In the genomic region with DNA sequence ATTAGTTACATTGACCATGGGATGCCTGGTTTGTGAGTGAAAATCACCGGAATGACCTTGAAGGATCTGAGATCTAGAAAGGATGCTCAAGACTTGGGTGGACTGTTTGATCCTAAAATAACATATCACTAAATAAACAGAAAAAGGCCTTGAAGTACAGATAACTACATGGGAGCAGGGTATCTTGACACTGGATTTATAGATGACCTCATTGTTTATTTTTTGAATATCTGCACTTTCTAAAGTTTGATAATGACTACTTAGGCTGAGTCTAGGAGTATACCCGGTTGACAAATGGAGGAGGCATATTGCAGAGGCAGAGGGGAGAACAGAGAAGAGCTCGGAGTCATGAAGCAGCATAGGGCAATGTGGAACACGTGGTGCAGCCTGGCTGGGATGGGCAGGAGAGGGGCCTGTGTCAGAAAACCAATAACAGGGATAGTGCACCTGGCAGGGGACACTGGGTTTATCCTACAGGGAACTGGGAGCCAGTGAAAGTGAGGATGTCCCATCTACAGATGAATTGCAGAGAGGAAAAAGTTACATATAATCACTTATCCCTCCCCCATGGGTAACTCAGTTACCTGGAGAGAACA, we compare ENCODE assay signal across 1 cellular context.
TF ChIP-seq lines count a peak whose summit lies in the region.

No MANE protein-coding gene starts in this region.

TF ChIP-seq in HEK293, 187 proteins besides CTCF, POLR2A, EP300 and RAD21 (continued from another document):
- TF ChIP-seq ZNF266 (tag by site-specific recombination; IDR thresholded peaks at IDR 0.05; ENCODE audit: low read depth), result no peak
